16 cellular contexts compared by ENCODE assay signal in the genomic region with DNA sequence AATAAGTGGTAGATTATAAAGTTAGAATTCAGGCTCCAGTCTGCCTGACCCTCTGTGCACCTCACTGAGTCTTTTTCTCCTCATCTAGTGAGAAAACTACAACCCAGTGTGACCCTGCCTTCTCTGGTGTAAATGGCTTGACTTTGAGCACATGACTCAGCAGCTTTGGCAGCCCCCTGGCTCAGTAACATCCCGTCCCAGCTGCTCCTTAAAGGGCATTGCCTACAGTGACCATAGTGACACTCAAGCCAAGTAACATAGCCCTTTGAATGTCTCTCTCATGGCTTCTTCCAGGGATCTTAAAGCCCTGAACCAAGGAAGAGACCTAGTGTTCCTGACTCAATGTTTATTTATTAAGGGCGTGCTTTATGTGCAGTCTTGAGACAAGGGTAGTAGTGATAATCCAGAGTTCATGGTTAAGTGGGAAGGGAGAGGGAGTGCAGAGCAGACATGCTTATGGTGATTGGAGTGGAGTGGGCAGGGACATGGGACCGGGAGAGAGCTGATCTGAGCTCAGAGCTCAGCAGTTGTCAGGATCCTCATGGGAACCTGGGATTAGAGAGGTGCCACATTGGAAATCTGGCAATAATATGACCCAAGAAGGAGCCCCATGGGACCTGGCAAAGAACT.
DNase-seq lines count a peak whose midpoint lies in the region; ATAC-seq, FAIRE-seq and TF ChIP-seq lines count a peak whose summit lies in the region.
"Had no signal": no experiment of that assay in that cellular context is flagged by ENCODE, and none has a peak within 500 bp of the region (broad histone marks: within the 10 kb centered on the region; RNA-seq: fewer than 3 reads in every experiment).

No MANE protein-coding gene starts in this region.

- H3K27me3 ChIP-seq in K562 (ENCODE audit: control insufficient read depth in 2 of 2, insufficient read depth in 2 of 2, low read length in 2 of 2) (peaks cover 3 to 7% of the 10 kb centered on the region in 2 experiments; a peak in 3 of 5 replicates), rectal smooth muscle tissue (ENCODE audit: control insufficient read depth, insufficient read depth, low read length) (no peaks in the 10 kb centered on the region), GM23248 (replicated peaks; ENCODE audit: insufficient read depth) (no peaks in the 10 kb centered on the region)
- H3K27me3 ChIP-seq: spleen, suprapubic skin had no signal

- H3K36me3 ChIP-seq in K562 (ENCODE audit: control insufficient read depth, insufficient read depth, low read length) (no peaks in the 10 kb centered on the region), rectal smooth muscle tissue (ENCODE audit: control insufficient read depth, insufficient read depth, low read length) (peaks cover 8% of the 10 kb centered on the region), GM23248 (ENCODE audit: low read depth) (peaks cover 25% of the 10 kb centered on the region; the same call in 1 of the 2 replicates)

- H3K9ac ChIP-seq in K562 (ENCODE audit: insufficient read depth in 1 of 2, low read depth in 2 of 2, low read length in 2 of 2) (no peak overlapping the region), rectal smooth muscle tissue (ENCODE audit: low read length) (no peak overlapping the region), GM23248 (no peak overlapping the region)

- H4K20me1 ChIP-seq in K562 (replicated peaks; ENCODE audit: control insufficient read depth, insufficient read depth, low read length) (no peaks in the 10 kb centered on the region), GM23248 (ENCODE audit: insufficient read depth) (no peaks in the 10 kb centered on the region)

- peak overlapping the region; percentile 54 for H2AFZ ChIP-seq in K562 (ENCODE audit: low read depth, low read length)
- H2AFZ ChIP-seq in GM23248, result no peak overlapping the region

- intact Hi-C loops in K562 (cut with micrococcal nuclease), result no loop called here

- H3K9me1 ChIP-seq in K562 (ENCODE audit: control insufficient read depth, insufficient read depth, low read length), result no peaks in the 10 kb centered on the region

- H3K4me3 ChIP-seq in AG10803 (ENCODE audit: low read length) (no peak overlapping the region), K562 (no peak overlapping the region), rectal smooth muscle tissue (ENCODE audit: low read length) (no peak overlapping the region), GM23248 (no peak overlapping the region)
- H3K4me3 ChIP-seq: spleen, suprapubic skin had no signal

- TF ChIP-seq CTCF in AG10803 (conservative IDR thresholded peaks at IDR 0.05; ENCODE audit: low read length) (no peak), K562 (IDR thresholded peaks at IDR 0.05 in 2 of 3, conservative IDR thresholded peaks at IDR 0.05 in 1 of 3; ENCODE audit: insufficient read depth in 2 of 3, low read depth in 1 of 3, low read length in 3 of 3) (no peak)

- WGBS in K562 (ENCODE audit: insufficient coverage, low coverage, missing lambda C conversion rate), result 8% methylated on average over 3 of the region's 3 CpGs
- 87 to 98% methylated on average over 3 of the region's 3 CpGs for WGBS in GM23248 (ENCODE audit: low coverage in 1 of 2, low lambda C conversion rate in 2 of 2, missing lambda C conversion rate in 2 of 2), 2 experiments

- no peak for TF ChIP-seq EP300 in K562 (IDR thresholded peaks at IDR 0.05; ENCODE audit: low read length)

- DNase-seq in AG10803 (ENCODE audit: low read depth) (peak; percentile 12), K562 (ENCODE audit: extremely low read depth in 1 of 4, low spot score in 3 of 4) (peak in 2 of 4 experiments; percentile 23 to 38), iPS-NIHi7 (ENCODE audit: extremely low spot score) (peak; percentile 21), AML-193 (lab: John Stamatoyannopoulos, UW) (no peak), GM23248 (no peak), NOMO-1 treated with DMSO at 0.1 percent for 48 hours (lab: John Stamatoyannopoulos, UW; ENCODE audit: unreplicated experiment) (no peak)
- DNase-seq in effector CD8-positive, alpha-beta T cell (lab: John Stamatoyannopoulos, UW), result no peak
- DNase-seq: activated CD4-positive, alpha-beta T cell treated with anti-CD3 and anti-CD28 coated beads for 36 hours; activated T-cell treated with anti-CD3 and anti-CD28 coated beads for 4 hours; amniotic stem cell; Karpas-422; nephron progenitor cell; RPMI8226; spleen had no signal

- no peaks in the 10 kb centered on the region for H3K9me3 ChIP-seq in K562 (replicated peaks; ENCODE audit: control insufficient read depth, insufficient read depth, low read depth, low read length)
- H3K9me3 ChIP-seq in GM23248 (ENCODE audit: low read depth), result no peaks in the 10 kb centered on the region
- H3K9me3 ChIP-seq: spleen, suprapubic skin had no signal

- peak; percentile 68 for ATAC-seq in K562
- ATAC-seq: activated CD4-positive, alpha-beta T cell treated with anti-CD3 and anti-CD28 coated beads for 36 hours had no signal

- peak; percentile 71 for FAIRE-seq in K562 (lab: Jason Lieb, UNC)

- POLR2A ChIA-PET in K562 (lab: Yijun Ruan, JAX), result interaction anchor here (0.8 to 1.0 kb wide), 2 partner anchors 9 to 16 kb away, joined by 3 read pairs; no protein-coding TSS in a partner anchor

- CTCF ChIA-PET in K562 (lab: Yijun Ruan, JAX; ENCODE audit: low intra/inter-chr PET ratio), result no interaction called here

- peaks cover 0 to 2% of the 10 kb centered on the region in 2 experiments; a peak in 1 of 5 replicates for H3K4me1 ChIP-seq in K562 (replicated peaks in 1 of 2; ENCODE audit: control insufficient read depth in 2 of 2, insufficient read depth in 2 of 2, low read length in 2 of 2)
- H3K4me1 ChIP-seq in rectal smooth muscle tissue (ENCODE audit: control insufficient read depth, insufficient read depth, low read length), result peaks cover 2% of the 10 kb centered on the region
- peaks cover 43% of the 10 kb centered on the region for H3K4me1 ChIP-seq in GM23248 (ENCODE audit: insufficient read depth)
- H3K4me1 ChIP-seq: spleen had no signal

- H3K27ac ChIP-seq in K562 (ENCODE audit: extremely low read depth, low read depth, low read length), result no peak overlapping the region
- peak overlapping the region; percentile 33 for H3K27ac ChIP-seq in rectal smooth muscle tissue (ENCODE audit: low read depth, low read length)
- no peak overlapping the region for H3K27ac ChIP-seq in GM23248
- H3K27ac ChIP-seq: suprapubic skin had no signal

- BruUV-seq in K562 (replicated peaks; lab: Mats Ljungman, UMichigan), result no TSS peak

- H3K4me2 ChIP-seq in K562 (ENCODE audit: insufficient read depth, low read length), result no peak overlapping the region
- H3K4me2 ChIP-seq in GM23248 (ENCODE audit: unreplicated experiment), result no peak overlapping the region

- TF ChIP-seq RAD21 in K562 (CRISPR knock-in tag; conservative IDR thresholded peaks at IDR 0.05 in 1 of 2, IDR thresholded peaks at IDR 0.05 in 1 of 2), result no peak

- no peaks in the 10 kb centered on the region for H3K9me2 ChIP-seq in GM23248 (ENCODE audit: insufficient read depth)

- peaks cover 40% of the 10 kb centered on the region for H3F3A ChIP-seq in GM23248 (ENCODE audit: insufficient read depth)

- H3K79me2 ChIP-seq in K562 (ENCODE audit: control insufficient read depth, insufficient read depth, low read length), result no peaks in the 10 kb centered on the region
- no peaks in the 10 kb centered on the region for H3K79me2 ChIP-seq in GM23248 (ENCODE audit: insufficient read depth)

- in situ Hi-C loops in K562 (cut with MboI), result no loop called here
- in situ Hi-C loops in GM23248 (cut with MboI), result no loop called here

- no peak for TF ChIP-seq POLR2A in K562 (conservative IDR thresholded peaks at IDR 0.05)

TF ChIP-seq in K562, 482 proteins besides CTCF, POLR2A, EP300 and RAD21 (continues in another document):
- no peak for TF ChIP-seq ZNF253 (CRISPR knock-in tag; conservative IDR thresholded peaks at IDR 0.05)
- TF ChIP-seq SRSF7 (optimal IDR thresholded peaks at IDR 0.05; ENCODE audit: low read depth, low read length), result no peak
- TF ChIP-seq, protein P1, sequence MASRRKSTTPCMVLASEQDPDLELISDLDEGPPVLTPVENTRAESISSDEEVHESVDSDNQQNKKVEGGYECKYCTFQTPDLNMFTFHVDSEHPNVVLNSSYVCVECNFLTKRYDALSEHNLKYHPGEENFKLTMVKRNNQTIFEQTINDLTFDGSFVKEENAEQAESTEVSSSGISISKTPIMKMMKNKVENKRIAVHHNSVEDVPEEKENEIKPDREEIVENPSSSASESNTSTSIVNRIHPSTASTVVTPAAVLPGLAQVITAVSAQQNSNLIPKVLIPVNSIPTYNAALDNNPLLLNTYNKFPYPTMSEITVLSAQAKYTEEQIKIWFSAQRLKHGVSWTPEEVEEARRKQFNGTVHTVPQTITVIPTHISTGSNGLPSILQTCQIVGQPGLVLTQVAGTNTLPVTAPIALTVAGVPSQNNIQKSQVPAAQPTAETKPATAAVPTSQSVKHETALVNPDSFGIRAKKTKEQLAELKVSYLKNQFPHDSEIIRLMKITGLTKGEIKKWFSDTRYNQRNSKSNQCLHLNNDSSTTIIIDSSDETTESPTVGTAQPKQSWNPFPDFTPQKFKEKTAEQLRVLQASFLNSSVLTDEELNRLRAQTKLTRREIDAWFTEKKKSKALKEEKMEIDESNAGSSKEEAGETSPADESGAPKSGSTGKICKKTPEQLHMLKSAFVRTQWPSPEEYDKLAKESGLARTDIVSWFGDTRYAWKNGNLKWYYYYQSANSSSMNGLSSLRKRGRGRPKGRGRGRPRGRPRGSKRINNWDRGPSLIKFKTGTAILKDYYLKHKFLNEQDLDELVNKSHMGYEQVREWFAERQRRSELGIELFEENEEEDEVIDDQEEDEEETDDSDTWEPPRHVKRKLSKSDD (conservative IDR thresholded peaks at IDR 0.05; ENCODE audit: low read length), result no peak
- peak; percentile 83 for TF ChIP-seq NFE2 (IDR thresholded peaks at IDR 0.05; ENCODE audit: low read depth)
- TF ChIP-seq RBM22 (IDR thresholded peaks at IDR 0.05; ENCODE audit: low read depth, low read length, poor library complexity, severe bottlenecking), result no peak
- TF ChIP-seq SNIP1 (IDR thresholded peaks at IDR 0.05; ENCODE audit: low read depth), result no peak
- no peak for TF ChIP-seq TOE1 (IDR thresholded peaks at IDR 0.05; ENCODE audit: borderline replicate concordance)
- no peak for TF ChIP-seq TOE1 (CRISPR knock-in tag; IDR thresholded peaks at IDR 0.05; ENCODE audit: borderline replicate concordance, low read depth)
- no peak for TF ChIP-seq HEY1 (CRISPR knock-in tag; IDR thresholded peaks at IDR 0.05; ENCODE audit: borderline replicate concordance)
- no peak for TF ChIP-seq SRSF3 (IDR thresholded peaks at IDR 0.05; ENCODE audit: insufficient read depth, low read length)
- no peak for TF ChIP-seq MEF2A (IDR thresholded peaks at IDR 0.05; ENCODE audit: control insufficient read depth, low read depth, low read length)
- no peak for TF ChIP-seq SAP30 (IDR thresholded peaks at IDR 0.05; ENCODE audit: borderline replicate concordance, insufficient read depth, low read depth, low read length, poor library complexity, severe bottlenecking)

Comparison
In these comparisons a context has a peak if more than half of its experiments do, and no peak if none do; other contexts are left out.
1. DNase-seq: peak in AG10803 (single experiment) and iPS-NIHi7 (single experiment); none in AML-193 (0 of 2), effector CD8-positive, alpha-beta T cell (single experiment), GM23248 (single experiment) and NOMO-1 treated with DMSO at 0.1 percent for 48 hours (single experiment).